ENCODE assay signal across 8 cellular contexts in genomic region chr2:214808481-214808931, GRCh38. TPM values are rescaled to one million over a fixed set of nuclear protein-coding genes. Genes with fewer than 3 reads are reported as not detected.
DNase-seq lines count a peak whose midpoint lies in the region; ATAC-seq, FAIRE-seq and TF ChIP-seq lines count a peak whose summit lies in the region.

No MANE protein-coding gene starts in this region.

- peak overlapping the region; percentile 81 to 91 for H3K27ac ChIP-seq in A549

- H3K9me3 ChIP-seq in A549 (no peaks in the 10 kb centered on the region), HAP-1 (no peaks in the 10 kb centered on the region)

- DNase-seq in A549 (ENCODE audit: low read depth in 1 of 2, low spot score in 1 of 2) (no peak), HAP-1 (ENCODE audit: low spot score in 2 of 2) (no peak), inferior parietal cortex (ENCODE audit: extremely low spot score) (peak; percentile 41), HK-2 (ENCODE audit: unreplicated experiment) (no peak)
- DNase-seq in activated naive CD8-positive, alpha-beta T cell treated with anti-CD3 and anti-CD28 coated beads for 36 hours = no peak
- no peak for DNase-seq in stimulated activated naive CD8-positive, alpha-beta T cell treated with anti-CD3 and anti-CD28 coated beads, Interleukin-15, amount 100 ng/mL, for 72 hours

- TF ChIP-seq EP300 in A549 (IDR thresholded peaks at IDR 0.05) = no peak

- no peak for FAIRE-seq in A549 (lab: Jason Lieb, UNC)

- peak overlapping the region; percentile 94 for H3K4me3 Mint-ChIP-seq in activated naive CD8-positive, alpha-beta T cell treated with anti-CD3 and anti-CD28 coated beads for 36 hours
- peak overlapping the region; percentile 95 to 97 for H3K4me3 Mint-ChIP-seq in stimulated activated naive CD8-positive, alpha-beta T cell treated with anti-CD3 and anti-CD28 coated beads, Interleukin-15, amount 100 ng/mL, for 72 hours

- H3K36me3 Mint-ChIP-seq in activated naive CD8-positive, alpha-beta T cell treated with anti-CD3 and anti-CD28 coated beads for 36 hours = peaks cover 30% of the 10 kb centered on the region

- no peaks in the 10 kb centered on the region for H3K36me3 ChIP-seq in HAP-1 (replicated peaks)

- CTCF ChIA-PET in A549 (lab: Yijun Ruan, JAX) = no interaction called here

- peaks cover 7% of the 10 kb centered on the region for H3K27me3 Mint-ChIP-seq in activated naive CD8-positive, alpha-beta T cell treated with anti-CD3 and anti-CD28 coated beads for 36 hours
- H3K27me3 Mint-ChIP-seq in stimulated activated naive CD8-positive, alpha-beta T cell treated with anti-CD3 and anti-CD28 coated beads, Interleukin-15, amount 100 ng/mL, for 72 hours = peaks cover 16% of the 10 kb centered on the region

- peaks cover 27% of the 10 kb centered on the region for H3K4me1 Mint-ChIP-seq in activated naive CD8-positive, alpha-beta T cell treated with anti-CD3 and anti-CD28 coated beads for 36 hours
- H3K4me1 Mint-ChIP-seq in stimulated activated naive CD8-positive, alpha-beta T cell treated with anti-CD3 and anti-CD28 coated beads, Interleukin-15, amount 100 ng/mL, for 72 hours = peaks cover 22% of the 10 kb centered on the region

- no peak for TF ChIP-seq POLR2A in A549 (IDR thresholded peaks at IDR 0.05; ENCODE audit: low read length)

- peak overlapping the region; percentile 97 for H3K27ac Mint-ChIP-seq in activated naive CD8-positive, alpha-beta T cell treated with anti-CD3 and anti-CD28 coated beads for 36 hours
- peak overlapping the region; percentile 90 to 97 for H3K27ac Mint-ChIP-seq in stimulated activated naive CD8-positive, alpha-beta T cell treated with anti-CD3 and anti-CD28 coated beads, Interleukin-15, amount 100 ng/mL, for 72 hours

- under 1% methylated on average over 7 of the region's 7 CpGs for WGBS in A549 (ENCODE audit: missing lambda C conversion rate)

- peak in 1 of 2 experiments; percentile 1; a peak in 1 of 6 replicates for ATAC-seq in A549
- ATAC-seq in stimulated activated naive CD8-positive, alpha-beta T cell treated with anti-CD3 and anti-CD28 coated beads, Interleukin-15, amount 100 ng/mL, for 72 hours = no peak
- ATAC-seq in GM18858 (IDR thresholded peaks at IDR 0.05; ENCODE audit: unreplicated experiment) = no peak
- ATAC-seq in GM21529 (IDR thresholded peaks at IDR 0.05; ENCODE audit: unreplicated experiment) = no peak

- no peaks in the 10 kb centered on the region for H3K27me3 ChIP-seq in HAP-1 (ENCODE audit: low read depth)

- H3K4me1 ChIP-seq in A549 (peaks cover 10% of the 10 kb centered on the region; the same call in 2 of the 3 replicates), HAP-1 (peaks cover 24% of the 10 kb centered on the region)

- peak overlapping the region; percentile 84 for H3K4me2 ChIP-seq in A549

- POLR2A ChIA-PET in A549 (lab: Yijun Ruan, JAX) = no interaction called here

- TF ChIP-seq CTCF in A549 (IDR thresholded peaks at IDR 0.05) = no peak

- H3K4me3 ChIP-seq in A549 = peak overlapping the region; percentile 88
- peak overlapping the region; percentile 89 for H3K4me3 ChIP-seq in HAP-1

- in situ Hi-C loops in HAP-1 (cut with MboI; ENCODE audit: low sequenced_read_pairs) = no loop called here

- H3K9me3 Mint-ChIP-seq in activated naive CD8-positive, alpha-beta T cell treated with anti-CD3 and anti-CD28 coated beads for 36 hours = no peaks in the 10 kb centered on the region
- H3K9me3 Mint-ChIP-seq in stimulated activated naive CD8-positive, alpha-beta T cell treated with anti-CD3 and anti-CD28 coated beads, Interleukin-15, amount 100 ng/mL, for 72 hours = no peaks in the 10 kb centered on the region

- TF ChIP-seq RAD21 in A549 (conservative IDR thresholded peaks at IDR 0.05 in 1 of 2, IDR thresholded peaks at IDR 0.05 in 1 of 2) = no peak

TF ChIP-seq in A549, 52 proteins besides CTCF, POLR2A, EP300 and RAD21:
- TF ChIP-seq NPAS2 (CRISPR knock-in tag; IDR thresholded peaks at IDR 0.05; ENCODE audit: borderline replicate concordance) = no peak
- TF ChIP-seq FOSL2 (IDR thresholded peaks at IDR 0.05) = no peak
- TF ChIP-seq FOSL2 (CRISPR knock-in tag; IDR thresholded peaks at IDR 0.05) = no peak
- TF ChIP-seq FOXS1 (CRISPR knock-in tag; IDR thresholded peaks at IDR 0.05) = no peak
- no peak for TF ChIP-seq HES2 (IDR thresholded peaks at IDR 0.05)
- no peak for TF ChIP-seq RCOR1 (IDR thresholded peaks at IDR 0.05; ENCODE audit: low read depth, low read length)
- TF ChIP-seq JUNB (IDR thresholded peaks at IDR 0.05) = no peak
- no peak for TF ChIP-seq SREBF2 (IDR thresholded peaks at IDR 0.05)
- no peak for TF ChIP-seq USF2 (IDR thresholded peaks at IDR 0.05)
TF ChIP-seq in A549: peak in this region for 0.

RNA-seq across cellular contexts. Expression of gene BARD1, which starts 1.0 kb away (rescaled TPM):
- polyA plus RNA-seq in A549 (2011; rRNA removed) (8.4 and 9.9 TPM in 2 replicates), A549 (2017; fragmentation: RNase III; extraction: RNeasy Plus Mini Kit Qiagen cat#74134 plus additional on column Dnase treatment) (5.5 to 8.3 TPM (median 7.9 TPM) in 3 replicates)
- polyA plus RNA-seq in A549 (2012; cell fraction: cytosol; rRNA removed) = 3.4 and 3.6 TPM in 2 replicates
- 6.2 and 8.8 TPM in 2 replicates for polyA plus RNA-seq in A549 (2012; cell fraction: nucleus; rRNA removed)
- polyA minus RNA-seq in A549 (2011; rRNA and poly(A)+ RNA removed) = 33.7 and 36.2 TPM in 2 replicates
- total RNA-seq in activated naive CD8-positive, alpha-beta T cell treated with anti-CD3 and anti-CD28 coated beads for 36 hours = 10 to 100 TPM; 21.8 to 22.3 TPM
